26 cellular contexts compared by ENCODE assay signal in the genomic region with DNA sequence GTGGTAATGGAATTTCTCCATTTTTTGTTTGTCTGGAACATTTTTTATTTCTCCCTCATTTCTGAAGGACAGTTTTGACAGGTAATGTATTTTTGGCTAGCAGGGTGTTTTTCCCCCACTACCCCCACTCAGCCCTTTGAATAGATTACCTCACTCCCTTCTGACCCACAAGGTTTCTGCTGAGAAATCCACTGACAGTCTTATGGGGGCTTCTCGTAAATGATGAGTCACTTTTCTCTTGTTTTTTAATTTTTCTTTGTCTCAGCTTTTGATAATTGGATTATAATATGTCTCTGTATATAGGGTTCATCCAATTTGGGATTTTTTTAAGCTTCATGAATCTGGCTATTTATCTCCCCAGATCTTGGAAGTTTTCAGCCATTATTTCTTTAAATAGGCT.
"Had no signal": no experiment of that assay in that cellular context is flagged by ENCODE, and none has a peak within 500 bp of the region (broad histone marks: within the 10 kb centered on the region; RNA-seq: fewer than 3 reads in every experiment).

No MANE protein-coding gene starts in this region.

- H3K36me3 Mint-ChIP-seq: activated CD8-positive, alpha-beta memory T cell treated with anti-CD3 and anti-CD28 coated beads, Interleukin-2, amount 10 ng/mL, durations not matched to agents 7 days and 5 days; memory B cell; naive thymus-derived CD8-positive, alpha-beta T cell had no signal

- H3K4me2 ChIP-seq: smooth muscle cell had no signal

- H3K27ac Mint-ChIP-seq: activated CD8-positive, alpha-beta memory T cell treated with anti-CD3 and anti-CD28 coated beads, Interleukin-2, amount 10 ng/mL, durations not matched to agents 7 days and 5 days; dendritic cell treated with granulocyte-macrophage colony-stimulating factor and Interleukin-4, amounts not matched to agents 40 ng/mL and 50 ng/mL, for 4 days; endodermal cell had no signal

- H3K27me3 Mint-ChIP-seq: activated CD8-positive, alpha-beta memory T cell treated with anti-CD3 and anti-CD28 coated beads, Interleukin-2, amount 10 ng/mL, durations not matched to agents 7 days and 5 days; memory B cell; naive thymus-derived CD8-positive, alpha-beta T cell; T-helper 17 cell had no signal

- H3K4me1 ChIP-seq: testis had no signal

- DNase-seq: activated CD4-positive, alpha-beta T cell treated with anti-CD3 and anti-CD28 coated beads, Interleukin-2, amount 50 U/mL, for 48 hours; activated CD8-positive, alpha-beta memory T cell treated with anti-CD3 and anti-CD28 coated beads, Interleukin-2, amount 10 ng/mL, durations not matched to agents 7 days and 5 days; activated gamma-delta T cell treated with Interleukin-2 at 50 U/mL for 16 hours; amygdala; central memory CD4-positive, alpha-beta T cell; endodermal cell; foreskin keratinocyte; heart left ventricle; hypothalamus; immature natural killer cell; kidney; left colon; naive thymus-derived CD8-positive, alpha-beta T cell; stimulated activated CD4-positive, alpha-beta T cell treated with anti-CD3 and anti-CD28 coated beads, Interleukin-1b, Interleukin-23, amount 100 ng/mL, for 48 hours; stimulated activated CD4-positive, alpha-beta T cell treated with anti-CD3 and anti-CD28 coated beads, Interleukin-4, amount 100 ng/mL, for 4 hours; stimulated activated CD8-positive, alpha-beta memory T cell treated with anti-CD3 and anti-CD28 coated beads, Interleukin-4, amount 100 ng/mL, for 48 hours; stimulated activated naive CD4-positive, alpha-beta T cell; T-helper 17 cell; T1000; testis; transverse colon had no signal

- H3K4me3 Mint-ChIP-seq: activated CD8-positive, alpha-beta memory T cell treated with anti-CD3 and anti-CD28 coated beads, Interleukin-2, amount 10 ng/mL, durations not matched to agents 7 days and 5 days; dendritic cell treated with granulocyte-macrophage colony-stimulating factor and Interleukin-4, amounts not matched to agents 40 ng/mL and 50 ng/mL, for 4 days; endodermal cell; immature natural killer cell; memory B cell; naive thymus-derived CD8-positive, alpha-beta T cell; T-helper 17 cell had no signal

- H3K36me3 ChIP-seq: esophagus muscularis mucosa, heart left ventricle, right atrium auricular region, transverse colon had no signal

- H3K27ac ChIP-seq: esophagus muscularis mucosa, foreskin keratinocyte, heart left ventricle, right atrium auricular region, testis, transverse colon had no signal

- ATAC-seq: activated CD8-positive, alpha-beta memory T cell treated with anti-CD3 and anti-CD28 coated beads, Interleukin-2, amount 10 ng/mL, durations not matched to agents 7 days and 5 days; foreskin keratinocyte; heart left ventricle; left colon; naive thymus-derived CD8-positive, alpha-beta T cell; T-helper 17 cell had no signal

- H3K27me3 ChIP-seq: esophagus muscularis mucosa, foreskin keratinocyte, heart left ventricle, right atrium auricular region, testis, transverse colon had no signal

- H3K9me3 ChIP-seq: esophagus muscularis mucosa, right atrium auricular region, testis, transverse colon had no signal

- H3K9me3 Mint-ChIP-seq: dendritic cell treated with granulocyte-macrophage colony-stimulating factor and Interleukin-4, amounts not matched to agents 40 ng/mL and 50 ng/mL, for 4 days; memory B cell had no signal

- H3K4me3 ChIP-seq: esophagus muscularis mucosa, heart left ventricle, right atrium auricular region, smooth muscle cell, testis, transverse colon had no signal
